In genomic region chr12:3964404-3964803, GRCh38 we compare ENCODE assay signal across 11 cellular contexts.
DNase-seq lines count a peak whose midpoint lies in the region; ATAC-seq, FAIRE-seq and TF ChIP-seq lines count a peak whose summit lies in the region.
"Had no signal": no experiment of that assay in that cellular context is flagged by ENCODE, and none has a peak within 500 bp of the region (broad histone marks: within the 10 kb centered on the region; RNA-seq: fewer than 3 reads in every experiment).

No MANE protein-coding gene starts in this region.

- CTCF ChIA-PET in A673 (lab: Charles Lee), result interaction anchor here (0.5 to 0.6 kb wide), 2 partner anchors 106 to 386 kb away, joined by 3 to 13 read pairs; no protein-coding TSS in a partner anchor
- CTCF ChIA-PET in GM10248 (lab: Yijun Ruan, JAX), result interaction anchor here (0.7 to 5.1 kb wide), 12 partner anchors 10 to 358 kb away, joined by 3 to 37 read pairs (median 4); no protein-coding TSS in a partner anchor
- CTCF ChIA-PET in Panc1 (lab: Charles Lee), result no interaction called here

- no peak for ATAC-seq in Panc1
- peak; percentile 63 for ATAC-seq in left ventricle myocardium superior
- no peak for ATAC-seq in psoas muscle

- H3K27ac ChIP-seq in A673 (ENCODE audit: low read depth, low read length, poor library complexity, severe bottlenecking) (no peak overlapping the region), Panc1 (ENCODE audit: low read length) (no peak overlapping the region), psoas muscle (no peak overlapping the region)
- H3K27ac ChIP-seq: esophagus squamous epithelium, neutrophil had no signal

- intact Hi-C loops in A673 (cut with micrococcal nuclease; ENCODE audit: unreplicated experiment) (no loop called here), Panc1 (cut with micrococcal nuclease; ENCODE audit: unreplicated experiment) (no loop called here), left ventricle myocardium superior (cut with micrococcal nuclease) (no loop called here), psoas muscle (cut with DNase I) (no loop called here)

- H3K36me3 ChIP-seq in A673 (ENCODE audit: insufficient read depth, low read length, poor library complexity, severe bottlenecking), result no peaks in the 10 kb centered on the region
- no peaks in the 10 kb centered on the region for H3K36me3 ChIP-seq in Panc1 (ENCODE audit: control insufficient read depth, insufficient read depth, low read length)
- H3K36me3 ChIP-seq in psoas muscle (ENCODE audit: insufficient read depth in 1 of 2, low read depth in 1 of 2), result no peaks in the 10 kb centered on the region
- H3K36me3 ChIP-seq: esophagus squamous epithelium, neutrophil had no signal

- TF ChIP-seq POLR2A in H54 (IDR thresholded peaks at IDR 0.05; ENCODE audit: low read depth, low read length), result no peak

- H3K27me3 ChIP-seq in A673 (replicated peaks; ENCODE audit: insufficient read depth, low read depth, low read length, poor library complexity) (no peaks in the 10 kb centered on the region), Panc1 (ENCODE audit: control insufficient read depth, insufficient read depth, low read length) (no peaks in the 10 kb centered on the region), psoas muscle (ENCODE audit: insufficient read depth in 3 of 3, low read length in 2 of 3) (peaks cover 1 to 6% (median 3%) of the 10 kb centered on the region in 3 donors)
- H3K27me3 ChIP-seq: neutrophil had no signal

- H3K9me3 ChIP-seq in A673 (ENCODE audit: low read depth, low read length, poor library complexity, severe bottlenecking), result no peaks in the 10 kb centered on the region
- H3K9me3 ChIP-seq in Panc1 (ENCODE audit: control insufficient read depth, insufficient read depth, low read depth, low read length), result no peaks in the 10 kb centered on the region
- no peaks in the 10 kb centered on the region for H3K9me3 ChIP-seq in psoas muscle
- H3K9me3 ChIP-seq: esophagus squamous epithelium, neutrophil had no signal

- BruUV-seq in A673 (replicated peaks; lab: Mats Ljungman, UMichigan), result no TSS peak
- BruUV-seq in Panc1 (replicated peaks; lab: Mats Ljungman, UMichigan), result no TSS peak

- in situ Hi-C loops in Panc1 (cut with HindIII; ENCODE audit: low pct_unique_long_range_greater_than_20kb, low sequenced_read_pairs), result no loop called here

- no peak overlapping the region for H3K4me3 ChIP-seq in A673 (ENCODE audit: low read depth, low read length, poor library complexity, severe bottlenecking)
- no peak overlapping the region for H3K4me3 ChIP-seq in Panc1 (ENCODE audit: low read depth in 2 of 2, low read length in 2 of 2)
- H3K4me3 ChIP-seq in psoas muscle, result no peak overlapping the region
- H3K4me3 ChIP-seq: esophagus squamous epithelium had no signal

- POLR2A ChIA-PET in A673 (lab: Charles Lee; ENCODE audit: low non-redundant PET) (no interaction called here), GM10248 (lab: Yijun Ruan, JAX) (no interaction called here), Panc1 (lab: Charles Lee) (no interaction called here)

- 40 to 47% (median 44%) methylated on average over 10 of the region's 10 CpGs for whole genome bisulfite sequencing in psoas muscle, 3 donors

- DNase-seq in A673 (ENCODE audit: low spot score), result peak; percentile 2
- peak; percentile 44 for DNase-seq in GM10248 (ENCODE audit: extremely low spot score)
- peak; percentile 7 for DNase-seq in Panc1 (ENCODE audit: low read depth, low spot score)
- no peak for DNase-seq in left ventricle myocardium superior
- DNase-seq in H54 (ENCODE audit: insufficient read length, low spot score), result no peak
- DNase-seq in OCI-M2 (lab: John Stamatoyannopoulos, UW; ENCODE audit: unreplicated experiment), result no peak
- DNase-seq in psoas muscle, result no peak
- DNase-seq in NCI-H1930 (lab: John Stamatoyannopoulos, UW), result no peak
- DNase-seq: activated naive CD4-positive, alpha-beta T cell treated with anti-CD3 and anti-CD28 coated beads, Interleukin-2, amount 10 ng/mL, durations not matched to agents 7 days and 5 days; esophagus squamous epithelium had no signal

- TF ChIP-seq CTCF in A673 (conservative IDR thresholded peaks at IDR 0.05; ENCODE audit: low read depth, low read length) (peak; percentile 30; the same call in 1 of the 2 replicates), GM10248 (IDR thresholded peaks at IDR 0.05; ENCODE audit: control extremely low read depth, extremely low read depth, low read depth, missing control alignments) (peak; percentile 63), Panc1 (IDR thresholded peaks at IDR 0.05) (peak; percentile 42), psoas muscle (IDR thresholded peaks at IDR 0.05) (no peak)

- no peaks in the 10 kb centered on the region for H3K4me1 ChIP-seq in A673 (ENCODE audit: insufficient read depth, low read length, poor library complexity, severe bottlenecking)
- no peaks in the 10 kb centered on the region for H3K4me1 ChIP-seq in Panc1 (ENCODE audit: control insufficient read depth, insufficient read depth, low read length)
- H3K4me1 ChIP-seq in psoas muscle, result no peaks in the 10 kb centered on the region
- H3K4me1 ChIP-seq: esophagus squamous epithelium had no signal

- no peak for FAIRE-seq in H54 (lab: Jason Lieb, UNC)

Comparison
In these comparisons a context has a peak if more than half of its experiments do, and no peak if none do; other contexts are left out.
1. DNase-seq: peak in A673 (single experiment), GM10248 (single experiment) and Panc1 (single experiment); none in left ventricle myocardium superior (single experiment), H54 (single experiment), OCI-M2 (single experiment), psoas muscle (0 of 2) and NCI-H1930 (0 of 2).